In genomic region chr2:14944562-14945346, GRCh38 we compare ENCODE assay signal across 9 cellular contexts.
DNase-seq lines count a peak whose midpoint lies in the region; ATAC-seq, FAIRE-seq and TF ChIP-seq lines count a peak whose summit lies in the region.
"Had no signal": no experiment of that assay in that cellular context is flagged by ENCODE, and none has a peak within 500 bp of the region (broad histone marks: within the 10 kb centered on the region; RNA-seq: fewer than 3 reads in every experiment).

No MANE protein-coding gene starts in this region.

- H3K4me2 ChIP-seq in A549 (no peak overlapping the region), osteoblast (ENCODE audit: insufficient read depth, low read length) (no peak overlapping the region)

- CTCF ChIA-PET in A549 (lab: Yijun Ruan, JAX): interaction anchor here (1.3 to 1.4 kb wide), 2 partner anchors 8 to 26 kb away, joined by 3 read pairs; no protein-coding TSS in a partner anchor
- CTCF ChIA-PET in WTC11 (lab: Charles Lee): interaction anchor here (0.9 to 1.5 kb wide), 2 partner anchors 310 to 313 kb away, joined by 3 to 5 read pairs; partner anchors contain the start of gene LRATD1

- no peak for FAIRE-seq in A549 (lab: Jason Lieb, UNC)

- no peaks in the 10 kb centered on the region for H3K79me2 ChIP-seq in osteoblast (ENCODE audit: insufficient read depth, low read length)

- H4K20me1 ChIP-seq in osteoblast (ENCODE audit: insufficient read depth, low read length): no peaks in the 10 kb centered on the region

- no peaks in the 10 kb centered on the region for H3K36me3 ChIP-seq in osteoblast (ENCODE audit: insufficient read depth, low read length)

- H3K9me3 Mint-ChIP-seq in WTC11: peaks cover 24% of the 10 kb centered on the region
- peaks cover 8 to 16% of the 10 kb centered on the region in 2 donors for H3K9me3 Mint-ChIP-seq in activated naive CD4-positive, alpha-beta T cell treated with anti-CD3 and anti-CD28 coated beads, Interleukin-2, amount 50 U/mL, for 72 hours

- H3K27ac Mint-ChIP-seq in WTC11: no peak overlapping the region
- H3K27ac Mint-ChIP-seq in activated naive CD4-positive, alpha-beta T cell treated with anti-CD3 and anti-CD28 coated beads, Interleukin-2, amount 50 U/mL, for 72 hours: no peak overlapping the region

- TF ChIP-seq POLR2A in A549 (IDR thresholded peaks at IDR 0.05; ENCODE audit: low read length): no peak

- WGBS in A549 (ENCODE audit: missing lambda C conversion rate): 9% methylated on average over 7 of the region's 7 CpGs

- peaks cover 3% of the 10 kb centered on the region for H3K36me3 Mint-ChIP-seq in WTC11
- peaks cover 0 to 5% of the 10 kb centered on the region in 2 donors for H3K36me3 Mint-ChIP-seq in activated naive CD4-positive, alpha-beta T cell treated with anti-CD3 and anti-CD28 coated beads, Interleukin-2, amount 50 U/mL, for 72 hours
- H3K36me3 Mint-ChIP-seq: brain had no signal

- H3K4me3 Mint-ChIP-seq in WTC11: no peak overlapping the region

- TF ChIP-seq RAD21 in A549 (conservative IDR thresholded peaks at IDR 0.05 in 1 of 2, IDR thresholded peaks at IDR 0.05 in 1 of 2) (peak; percentile 13 to 67; a peak in 2 of 5 replicates), Ishikawa (IDR thresholded peaks at IDR 0.05; ENCODE audit: low read depth) (peak; percentile 79)

- DNase-seq in A549 (ENCODE audit: low read depth in 1 of 2, low spot score in 1 of 2): peak in 1 of 2 experiments; percentile 50
- peak; percentile 58 for DNase-seq in WTC11 (ENCODE audit: low spot score)
- DNase-seq in osteoblast (ENCODE audit: insufficient read length, low spot score, missing footprints): no peak
- no peak for DNase-seq in central memory CD4-positive, alpha-beta T cell
- DNase-seq in ureter (ENCODE audit: low spot score): no peak
- DNase-seq in activated naive CD4-positive, alpha-beta T cell treated with anti-CD3 and anti-CD28 coated beads, Interleukin-2, amount 50 U/mL, for 72 hours (ENCODE audit: low spot score in 2 of 2): no peak

- H2AFZ ChIP-seq in osteoblast (ENCODE audit: low read length): no peak overlapping the region

- TF ChIP-seq CTCF in A549 (IDR thresholded peaks at IDR 0.05) (no peak), WTC11 (IDR thresholded peaks at IDR 0.05) (peak; percentile 38; the same call in 1 of the 2 replicates), osteoblast (IDR thresholded peaks at IDR 0.05; ENCODE audit: extremely low read depth, low read depth, low read length) (peak; percentile 25)

- peaks cover 11% of the 10 kb centered on the region for H3K4me1 Mint-ChIP-seq in WTC11

- no peak overlapping the region for H3K27ac ChIP-seq in A549
- H3K27ac ChIP-seq in osteoblast (ENCODE audit: low read depth, low read length): no peak overlapping the region

- H3K9me3 ChIP-seq in A549 (0 out of 3 replicates have a peak, but pooled peaks cover 3% of the 10 kb centered on the region), osteoblast (ENCODE audit: low read depth, low read length) (no peaks in the 10 kb centered on the region)

- H3K27me3 Mint-ChIP-seq in WTC11 (ENCODE audit: low read depth): no peaks in the 10 kb centered on the region

- H3K27me3 ChIP-seq in osteoblast (ENCODE audit: insufficient read depth, low read length): no peaks in the 10 kb centered on the region

- ATAC-seq in A549: peak in 1 of 2 experiments; percentile 81; a peak in 3 of 6 replicates
- ATAC-seq in GM19324 (IDR thresholded peaks at IDR 0.05; ENCODE audit: low FRiP score, unreplicated experiment): peak; percentile 75
- ATAC-seq in WTC11: peak; percentile 100
- no peak for ATAC-seq in activated naive CD4-positive, alpha-beta T cell treated with anti-CD3 and anti-CD28 coated beads, Interleukin-2, amount 50 U/mL, for 72 hours

- H3K4me3 ChIP-seq in A549: no peak overlapping the region
- H3K4me3 ChIP-seq in osteoblast (ENCODE audit: insufficient read depth, low read length): no peak overlapping the region

- POLR2A ChIA-PET in A549 (lab: Yijun Ruan, JAX) (no interaction called here), WTC11 (lab: Charles Lee) (no interaction called here)

- H3K4me1 ChIP-seq in A549 (no peaks in the 10 kb centered on the region), osteoblast (ENCODE audit: insufficient read depth, low read length) (no peaks in the 10 kb centered on the region)

- TF ChIP-seq EP300 in A549 (IDR thresholded peaks at IDR 0.05) (no peak), Ishikawa (IDR thresholded peaks at IDR 0.05; ENCODE audit: borderline replicate concordance) (no peak)

TF ChIP-seq in A549, 52 proteins besides CTCF, POLR2A, EP300 and RAD21:
- TF ChIP-seq HOXA7 (CRISPR knock-in tag; IDR thresholded peaks at IDR 0.05) (no peak), TFCP2L1 (CRISPR knock-in tag; IDR thresholded peaks at IDR 0.05) (no peak), RNF2 (IDR thresholded peaks at IDR 0.05; ENCODE audit: borderline replicate concordance, low read depth) (no peak), SREBF2 (IDR thresholded peaks at IDR 0.05) (no peak)
TF ChIP-seq in A549: peak in this region for 0.

TF ChIP-seq in Ishikawa, 13 proteins besides CTCF, POLR2A, EP300 and RAD21 (continues in another document):
- TF ChIP-seq TEAD4 (IDR thresholded peaks at IDR 0.05) (no peak), TAF1 (IDR thresholded peaks at IDR 0.05; ENCODE audit: low read depth) (no peak), TCF12 (IDR thresholded peaks at IDR 0.05; ENCODE audit: low read depth) (no peak), YY1 (IDR thresholded peaks at IDR 0.05; ENCODE audit: low read depth) (no peak), CEBPB (IDR thresholded peaks at IDR 0.05) (no peak), FOXM1 (IDR thresholded peaks at IDR 0.05; ENCODE audit: borderline replicate concordance, low read depth) (no peak), NFIC (IDR thresholded peaks at IDR 0.05) (no peak)
- TF ChIP-seq, protein P1, sequence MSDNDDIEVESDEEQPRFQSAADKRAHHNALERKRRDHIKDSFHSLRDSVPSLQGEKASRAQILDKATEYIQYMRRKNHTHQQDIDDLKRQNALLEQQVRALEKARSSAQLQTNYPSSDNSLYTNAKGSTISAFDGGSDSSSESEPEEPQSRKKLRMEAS (IDR thresholded peaks at IDR 0.05): no peak
- TF ChIP-seq, protein P2, sequence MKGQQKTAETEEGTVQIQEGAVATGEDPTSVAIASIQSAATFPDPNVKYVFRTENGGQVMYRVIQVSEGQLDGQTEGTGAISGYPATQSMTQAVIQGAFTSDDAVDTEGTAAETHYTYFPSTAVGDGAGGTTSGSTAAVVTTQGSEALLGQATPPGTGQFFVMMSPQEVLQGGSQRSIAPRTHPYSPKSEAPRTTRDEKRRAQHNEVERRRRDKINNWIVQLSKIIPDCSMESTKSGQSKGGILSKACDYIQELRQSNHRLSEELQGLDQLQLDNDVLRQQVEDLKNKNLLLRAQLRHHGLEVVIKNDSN (IDR thresholded peaks at IDR 0.05): no peak

TF ChIP-seq in WTC11, 78 proteins besides CTCF, POLR2A, EP300 and RAD21:
- TF ChIP-seq JUN (CRISPR knock-in tag; IDR thresholded peaks at IDR 0.05) (no peak), TP53 (CRISPR knock-in tag; IDR thresholded peaks at IDR 0.05) (no peak), ZNF423 (CRISPR knock-in tag; IDR thresholded peaks at IDR 0.05) (peak; percentile 64; the same call in 1 of the 2 replicates), NR3C1 (CRISPR knock-in tag; conservative IDR thresholded peaks at IDR 0.05; ENCODE audit: low read depth) (no peak)
- TF ChIP-seq, protein P3, sequence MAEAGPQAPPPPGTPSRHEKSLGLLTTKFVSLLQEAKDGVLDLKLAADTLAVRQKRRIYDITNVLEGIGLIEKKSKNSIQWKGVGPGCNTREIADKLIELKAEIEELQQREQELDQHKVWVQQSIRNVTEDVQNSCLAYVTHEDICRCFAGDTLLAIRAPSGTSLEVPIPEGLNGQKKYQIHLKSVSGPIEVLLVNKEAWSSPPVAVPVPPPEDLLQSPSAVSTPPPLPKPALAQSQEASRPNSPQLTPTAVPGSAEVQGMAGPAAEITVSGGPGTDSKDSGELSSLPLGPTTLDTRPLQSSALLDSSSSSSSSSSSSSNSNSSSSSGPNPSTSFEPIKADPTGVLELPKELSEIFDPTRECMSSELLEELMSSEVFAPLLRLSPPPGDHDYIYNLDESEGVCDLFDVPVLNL (CRISPR knock-in tag; IDR thresholded peaks at IDR 0.05; ENCODE audit: borderline replicate concordance, low read depth): no peak
- TF ChIP-seq, protein P4, sequence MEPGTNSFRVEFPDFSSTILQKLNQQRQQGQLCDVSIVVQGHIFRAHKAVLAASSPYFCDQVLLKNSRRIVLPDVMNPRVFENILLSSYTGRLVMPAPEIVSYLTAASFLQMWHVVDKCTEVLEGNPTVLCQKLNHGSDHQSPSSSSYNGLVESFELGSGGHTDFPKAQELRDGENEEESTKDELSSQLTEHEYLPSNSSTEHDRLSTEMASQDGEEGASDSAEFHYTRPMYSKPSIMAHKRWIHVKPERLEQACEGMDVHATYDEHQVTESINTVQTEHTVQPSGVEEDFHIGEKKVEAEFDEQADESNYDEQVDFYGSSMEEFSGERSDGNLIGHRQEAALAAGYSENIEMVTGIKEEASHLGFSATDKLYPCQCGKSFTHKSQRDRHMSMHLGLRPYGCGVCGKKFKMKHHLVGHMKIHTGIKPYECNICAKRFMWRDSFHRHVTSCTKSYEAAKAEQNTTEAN (CRISPR knock-in tag; IDR thresholded peaks at IDR 0.05): no peak

Comparison
In these comparisons a context has a peak if more than half of its experiments do, and no peak if none do; other contexts are left out.
1. ATAC-seq: peak in GM19324 (single experiment) and WTC11 (single experiment); none in activated naive CD4-positive, alpha-beta T cell treated with anti-CD3 and anti-CD28 coated beads, Interleukin-2, amount 50 U/mL, for 72 hours (0 of 2).
2. Of the 8 proteins assayed by ChIP-seq in both WTC11 and A549: peak only in WTC11: CTCF; only in A549: none; in both: none; in neither: 7.